In the genomic region with DNA sequence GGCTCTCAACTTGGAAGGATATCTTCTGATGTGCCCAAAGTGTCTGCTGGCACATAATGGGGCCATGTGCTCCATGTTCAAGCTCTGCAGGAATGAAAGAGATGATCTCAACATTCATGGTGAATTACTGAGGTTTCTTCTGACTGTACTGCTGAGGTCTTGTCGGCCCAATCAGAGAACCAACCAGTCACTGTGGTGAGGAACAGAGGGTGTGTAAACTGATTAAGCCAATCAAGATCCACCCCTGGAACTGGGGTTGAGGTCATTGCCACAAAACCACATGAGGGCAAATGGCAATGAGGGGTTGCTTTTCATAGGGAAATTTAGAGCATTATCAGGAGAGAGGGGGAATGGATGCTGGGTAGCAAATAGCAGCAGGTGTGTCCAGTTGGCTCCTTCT, we compare ENCODE assay signal across 1 cellular context.
TF ChIP-seq lines count a peak whose summit lies in the region.

No MANE protein-coding gene starts in this region.

TF ChIP-seq in WTC11, 78 proteins besides CTCF, POLR2A, EP300 and RAD21 (continued from another document):
- TF ChIP-seq, protein P1, sequence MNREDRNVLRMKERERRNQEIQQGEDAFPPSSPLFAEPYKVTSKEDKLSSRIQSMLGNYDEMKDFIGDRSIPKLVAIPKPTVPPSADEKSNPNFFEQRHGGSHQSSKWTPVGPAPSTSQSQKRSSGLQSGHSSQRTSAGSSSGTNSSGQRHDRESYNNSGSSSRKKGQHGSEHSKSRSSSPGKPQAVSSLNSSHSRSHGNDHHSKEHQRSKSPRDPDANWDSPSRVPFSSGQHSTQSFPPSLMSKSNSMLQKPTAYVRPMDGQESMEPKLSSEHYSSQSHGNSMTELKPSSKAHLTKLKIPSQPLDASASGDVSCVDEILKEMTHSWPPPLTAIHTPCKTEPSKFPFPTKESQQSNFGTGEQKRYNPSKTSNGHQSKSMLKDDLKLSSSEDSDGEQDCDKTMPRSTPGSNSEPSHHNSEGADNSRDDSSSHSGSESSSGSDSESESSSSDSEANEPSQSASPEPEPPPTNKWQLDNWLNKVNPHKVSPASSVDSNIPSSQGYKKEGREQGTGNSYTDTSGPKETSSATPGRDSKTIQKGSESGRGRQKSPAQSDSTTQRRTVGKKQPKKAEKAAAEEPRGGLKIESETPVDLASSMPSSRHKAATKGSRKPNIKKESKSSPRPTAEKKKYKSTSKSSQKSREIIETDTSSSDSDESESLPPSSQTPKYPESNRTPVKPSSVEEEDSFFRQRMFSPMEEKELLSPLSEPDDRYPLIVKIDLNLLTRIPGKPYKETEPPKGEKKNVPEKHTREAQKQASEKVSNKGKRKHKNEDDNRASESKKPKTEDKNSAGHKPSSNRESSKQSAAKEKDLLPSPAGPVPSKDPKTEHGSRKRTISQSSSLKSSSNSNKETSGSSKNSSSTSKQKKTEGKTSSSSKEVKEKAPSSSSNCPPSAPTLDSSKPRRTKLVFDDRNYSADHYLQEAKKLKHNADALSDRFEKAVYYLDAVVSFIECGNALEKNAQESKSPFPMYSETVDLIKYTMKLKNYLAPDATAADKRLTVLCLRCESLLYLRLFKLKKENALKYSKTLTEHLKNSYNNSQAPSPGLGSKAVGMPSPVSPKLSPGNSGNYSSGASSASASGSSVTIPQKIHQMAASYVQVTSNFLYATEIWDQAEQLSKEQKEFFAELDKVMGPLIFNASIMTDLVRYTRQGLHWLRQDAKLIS (CRISPR knock-in tag; IDR thresholded peaks at IDR 0.05; ENCODE audit: borderline replicate concordance): no peak
- TF ChIP-seq NR2C2 (CRISPR knock-in tag; IDR thresholded peaks at IDR 0.05) (no peak), MYBL2 (CRISPR knock-in tag; IDR thresholded peaks at IDR 0.05) (no peak), CREB1 (CRISPR knock-in tag; IDR thresholded peaks at IDR 0.05) (no peak)
- TF ChIP-seq, protein P2, sequence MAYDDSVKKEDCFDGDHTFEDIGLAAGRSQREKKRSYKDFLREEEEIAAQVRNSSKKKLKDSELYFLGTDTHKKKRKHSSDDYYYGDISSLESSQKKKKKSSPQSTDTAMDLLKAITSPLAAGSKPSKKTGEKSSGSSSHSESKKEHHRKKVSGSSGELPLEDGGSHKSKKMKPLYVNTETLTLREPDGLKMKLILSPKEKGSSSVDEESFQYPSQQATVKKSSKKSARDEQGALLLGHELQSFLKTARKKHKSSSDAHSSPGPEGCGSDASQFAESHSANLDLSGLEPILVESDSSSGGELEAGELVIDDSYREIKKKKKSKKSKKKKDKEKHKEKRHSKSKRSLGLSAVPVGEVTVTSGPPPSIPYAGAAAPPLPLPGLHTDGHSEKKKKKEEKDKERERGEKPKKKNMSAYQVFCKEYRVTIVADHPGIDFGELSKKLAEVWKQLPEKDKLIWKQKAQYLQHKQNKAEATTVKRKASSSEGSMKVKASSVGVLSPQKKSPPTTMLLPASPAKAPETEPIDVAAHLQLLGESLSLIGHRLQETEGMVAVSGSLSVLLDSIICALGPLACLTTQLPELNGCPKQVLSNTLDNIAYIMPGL (CRISPR knock-in tag; IDR thresholded peaks at IDR 0.05): no peak
- TF ChIP-seq, protein P3, sequence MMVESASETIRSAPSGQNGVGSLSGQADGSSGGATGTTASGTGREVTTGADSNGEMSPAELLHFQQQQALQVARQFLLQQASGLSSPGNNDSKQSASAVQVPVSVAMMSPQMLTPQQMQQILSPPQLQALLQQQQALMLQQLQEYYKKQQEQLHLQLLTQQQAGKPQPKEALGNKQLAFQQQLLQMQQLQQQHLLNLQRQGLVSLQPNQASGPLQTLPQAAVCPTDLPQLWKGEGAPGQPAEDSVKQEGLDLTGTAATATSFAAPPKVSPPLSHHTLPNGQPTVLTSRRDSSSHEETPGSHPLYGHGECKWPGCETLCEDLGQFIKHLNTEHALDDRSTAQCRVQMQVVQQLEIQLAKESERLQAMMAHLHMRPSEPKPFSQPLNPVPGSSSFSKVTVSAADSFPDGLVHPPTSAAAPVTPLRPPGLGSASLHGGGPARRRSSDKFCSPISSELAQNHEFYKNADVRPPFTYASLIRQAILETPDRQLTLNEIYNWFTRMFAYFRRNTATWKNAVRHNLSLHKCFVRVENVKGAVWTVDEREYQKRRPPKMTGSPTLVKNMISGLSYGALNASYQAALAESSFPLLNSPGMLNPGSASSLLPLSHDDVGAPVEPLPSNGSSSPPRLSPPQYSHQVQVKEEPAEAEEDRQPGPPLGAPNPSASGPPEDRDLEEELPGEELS (CRISPR knock-in tag; IDR thresholded peaks at IDR 0.05): no peak
